In the genomic region with DNA sequence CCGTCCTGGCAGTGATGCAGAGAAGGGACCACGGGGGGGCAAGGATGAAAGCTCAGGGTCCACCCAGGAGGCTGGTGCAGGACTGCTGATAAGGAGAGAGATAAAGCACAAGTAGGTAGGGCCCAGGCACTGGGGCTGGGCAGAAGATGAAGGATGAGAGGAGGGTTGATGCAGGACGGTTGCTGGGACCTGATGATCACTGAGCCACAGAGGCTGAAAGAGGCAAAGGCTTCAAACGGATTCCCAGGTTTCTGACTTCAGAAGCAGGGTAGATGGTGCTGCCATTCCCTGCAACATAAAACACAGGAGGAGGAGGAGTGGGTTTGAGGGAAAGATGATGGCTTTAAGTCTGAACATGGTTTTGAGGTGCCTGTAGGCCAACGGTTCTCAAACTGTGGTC, we compare ENCODE assay signal across 31 cellular contexts.
"Had no signal": no experiment of that assay in that cellular context is flagged by ENCODE, and none has a peak within 500 bp of the region (broad histone marks: within the 10 kb centered on the region; RNA-seq: fewer than 3 reads in every experiment).

No MANE protein-coding gene starts in this region.

- FAIRE-seq: endometrium, frontal cortex had no signal

- H3K27me3 Mint-ChIP-seq: activated CD8-positive, alpha-beta T cell treated with anti-CD3 and anti-CD28 coated beads for 36 hours; activated T-cell treated with anti-CD3 and anti-CD28 coated beads, Interleukin-2, amount 50 U/mL, for 24 hours had no signal

- H3K4me3 ChIP-seq: body of pancreas, cardiac muscle cell, colonic mucosa had no signal

- H3K36me3 ChIP-seq: cardiac muscle cell, colonic mucosa, WERI-Rb-1 had no signal

- H3K27me3 ChIP-seq: cardiac muscle cell, colonic mucosa had no signal

- H3K27ac Mint-ChIP-seq: activated B cell treated with CpG ODN at 0.5 μM for 24 hours; activated CD8-positive, alpha-beta T cell treated with anti-CD3 and anti-CD28 coated beads for 36 hours; activated naive CD8-positive, alpha-beta T cell; activated T-cell treated with anti-CD3 and anti-CD28 coated beads, Interleukin-2, amount 50 U/mL, for 24 hours; activated T-cell treated with anti-CD3 and anti-CD28 coated beads, Interleukin-2, amount 50 U/mL, for 72 hours; T-helper 2 cell treated with Interferon-gamma antibody and Interleukin-4, amounts not matched to agents 5 μg/mL and 100 μg/mL, for 36 hours had no signal

- ATAC-seq: activated CD4-positive, CD25-positive, alpha-beta regulatory T cell treated with anti-CD3 and anti-CD28 coated beads, Interleukin-2, amount 50 U/mL, for 24 hours; activated CD8-positive, alpha-beta T cell treated with anti-CD3 and anti-CD28 coated beads for 36 hours; activated T-cell treated with anti-CD3 and anti-CD28 coated beads, Interleukin-2, amount 50 U/mL, for 72 hours; body of pancreas; esophagus mucosa; T-helper 17 cell had no signal

- H3K4me1 Mint-ChIP-seq: activated B cell treated with CpG ODN at 0.5 μM for 24 hours had no signal

- DNase-seq: activated B cell treated with CpG ODN at 0.5 μM for 24 hours; activated CD4-positive, alpha-beta T cell treated with anti-CD3 and anti-CD28 coated beads for 48 hours; activated CD4-positive, alpha-beta T cell treated with anti-CD3 and anti-CD28 coated beads, Interleukin-2, amount 50 U/mL, for 1 hour; activated CD4-positive, alpha-beta T cell treated with anti-CD3 and anti-CD28 coated beads, Interleukin-2, amount 50 U/mL, for 48 hours; activated CD8-positive, alpha-beta memory T cell treated with anti-CD3 and anti-CD28 coated beads, Interleukin-2, amount 50 U/mL, for 4 hours; activated CD8-positive, alpha-beta T cell treated with anti-CD3 and anti-CD28 coated beads for 36 hours; activated gamma-delta T cell; activated naive CD4-positive, alpha-beta T cell; activated naive CD4-positive, alpha-beta T cell treated with anti-CD3 and anti-CD28 coated beads, Interleukin-2, amount 50 U/mL, for 16 hours; activated T-cell treated with anti-CD3 and anti-CD28 coated beads for 4 hours; activated T-cell treated with anti-CD3 and anti-CD28 coated beads, Interleukin-2, amount 50 U/mL, for 24 hours; activated T-cell treated with anti-CD3 and anti-CD28 coated beads, Interleukin-2, amount 50 U/mL, for 72 hours; amygdala; aorta; body of pancreas; central memory CD4-positive, alpha-beta T cell; cerebellar nuclear complex; colonic mucosa; effector CD8-positive, alpha-beta T cell; foreskin fibroblast; T-helper 1 cell; T-helper 17 cell; T1000; WERI-Rb-1 had no signal

- H3K4me3 Mint-ChIP-seq: activated B cell treated with CpG ODN at 0.5 μM for 24 hours; activated CD8-positive, alpha-beta T cell treated with anti-CD3 and anti-CD28 coated beads for 36 hours; activated naive CD8-positive, alpha-beta T cell; activated T-cell treated with anti-CD3 and anti-CD28 coated beads, Interleukin-2, amount 50 U/mL, for 24 hours; activated T-cell treated with anti-CD3 and anti-CD28 coated beads, Interleukin-2, amount 50 U/mL, for 72 hours; T-helper 17 cell; T-helper 2 cell treated with Interferon-gamma antibody and Interleukin-4, amounts not matched to agents 5 μg/mL and 100 μg/mL, for 36 hours had no signal

- H3K36me3 Mint-ChIP-seq: activated naive CD8-positive, alpha-beta T cell had no signal

- H3K9me3 Mint-ChIP-seq: activated B cell treated with CpG ODN at 0.5 μM for 24 hours; activated CD8-positive, alpha-beta T cell treated with anti-CD3 and anti-CD28 coated beads for 36 hours; activated T-cell treated with anti-CD3 and anti-CD28 coated beads, Interleukin-2, amount 50 U/mL, for 24 hours; activated T-cell treated with anti-CD3 and anti-CD28 coated beads, Interleukin-2, amount 50 U/mL, for 72 hours; T-helper 2 cell treated with Interferon-gamma antibody and Interleukin-4, amounts not matched to agents 5 μg/mL and 100 μg/mL, for 36 hours had no signal
